ENCODE assay signal across 8 cellular contexts in genomic region chr1:206967096-206967851, GRCh38. TPM values are rescaled to one million over a fixed set of nuclear protein-coding genes. Genes with fewer than 3 reads are reported as not detected.
DNase-seq lines count a peak whose midpoint lies in the region; ATAC-seq and TF ChIP-seq lines count a peak whose summit lies in the region.

No MANE protein-coding gene starts in this region.

- H3K4me1 Mint-ChIP-seq in CD4-positive, CD25-positive, alpha-beta regulatory T cell = peaks cover 0 to 34% (median 23%) of the 10 kb centered on the region in 4 donors
- peaks cover 8 to 10% of the 10 kb centered on the region in 2 donors for H3K4me1 Mint-ChIP-seq in immature natural killer cell

- no peaks in the 10 kb centered on the region for H3K9me3 ChIP-seq in CD4-positive, CD25-positive, alpha-beta regulatory T cell (ENCODE audit: control insufficient read depth in 2 of 2, low read length in 2 of 2)
- no peaks in the 10 kb centered on the region for H3K9me3 ChIP-seq in effector memory CD4-positive, alpha-beta T cell (ENCODE audit: control insufficient read depth, low read length)

- DNase-seq in CD4-positive, CD25-positive, alpha-beta regulatory T cell = peak in 1 of 3 donors; percentile 54
- DNase-seq in MV-4-11 (lab: John Stamatoyannopoulos, UW) (peak; percentile 96), fibroblast of villous mesenchyme (ENCODE audit: low read depth) (peak; percentile 20), immature natural killer cell (no peak), germinal center (ENCODE audit: low spot score) (no peak), NCI-H2107 (lab: John Stamatoyannopoulos, UW) (no peak)
- DNase-seq in effector memory CD4-positive, alpha-beta T cell = no peak

- H3K27ac ChIP-seq in CD4-positive, CD25-positive, alpha-beta regulatory T cell (ENCODE audit: insufficient read depth, low read length, poor library complexity, severe bottlenecking) = no peak overlapping the region
- no peak overlapping the region for H3K27ac ChIP-seq in effector memory CD4-positive, alpha-beta T cell (ENCODE audit: insufficient read depth, low read length, poor library complexity, severe bottlenecking)

- peaks cover 21% of the 10 kb centered on the region for H3K27me3 Mint-ChIP-seq in CD4-positive, CD25-positive, alpha-beta regulatory T cell
- peaks cover 0 to 8% (median 6%) of the 10 kb centered on the region in 3 donors for H3K27me3 Mint-ChIP-seq in immature natural killer cell (ENCODE audit: low read depth in 3 of 3)

- H3K4me1 ChIP-seq in CD4-positive, CD25-positive, alpha-beta regulatory T cell (ENCODE audit: control insufficient read depth, insufficient read depth, low read length, poor library complexity, severe bottlenecking) = peaks cover 13% of the 10 kb centered on the region
- peaks cover 11% of the 10 kb centered on the region for H3K4me1 ChIP-seq in effector memory CD4-positive, alpha-beta T cell (ENCODE audit: control insufficient read depth, insufficient read depth, low read length, poor library complexity, severe bottlenecking)

- H3K9me3 Mint-ChIP-seq in CD4-positive, CD25-positive, alpha-beta regulatory T cell = no peaks in the 10 kb centered on the region
- no peaks in the 10 kb centered on the region for H3K9me3 Mint-ChIP-seq in immature natural killer cell

- peak overlapping the region; percentile 81 to 89 (median 88) for H3K27ac Mint-ChIP-seq in CD4-positive, CD25-positive, alpha-beta regulatory T cell
- H3K27ac Mint-ChIP-seq in immature natural killer cell = no peak overlapping the region

- no peaks in the 10 kb centered on the region for H3K36me3 ChIP-seq in CD4-positive, CD25-positive, alpha-beta regulatory T cell (ENCODE audit: control insufficient read depth, insufficient read depth, low read length)
- no peaks in the 10 kb centered on the region for H3K36me3 ChIP-seq in effector memory CD4-positive, alpha-beta T cell (ENCODE audit: control insufficient read depth, insufficient read depth, low read length)

- H3K4me3 Mint-ChIP-seq in CD4-positive, CD25-positive, alpha-beta regulatory T cell = peak overlapping the region in 3 of 4 donors; percentile 3 to 67 (median 48)
- H3K4me3 Mint-ChIP-seq in immature natural killer cell = no peak overlapping the region

- TF ChIP-seq CTCF in fibroblast of villous mesenchyme (IDR thresholded peaks at IDR 0.05; ENCODE audit: insufficient read depth, low read depth, low read length) = no peak

- peak in 1 of 2 donors; percentile 31 for ATAC-seq in CD4-positive, CD25-positive, alpha-beta regulatory T cell (ENCODE audit: low read depth in 2 of 2)
- ATAC-seq in GM19452 (IDR thresholded peaks at IDR 0.05; ENCODE audit: unreplicated experiment) = peak; percentile 77

- H3K36me3 Mint-ChIP-seq in CD4-positive, CD25-positive, alpha-beta regulatory T cell = no peaks in the 10 kb centered on the region
- no peaks in the 10 kb centered on the region for H3K36me3 Mint-ChIP-seq in immature natural killer cell

- peaks cover 10% of the 10 kb centered on the region for H3K27me3 ChIP-seq in CD4-positive, CD25-positive, alpha-beta regulatory T cell (ENCODE audit: control insufficient read depth, insufficient read depth, low read length)
- no peaks in the 10 kb centered on the region for H3K27me3 ChIP-seq in effector memory CD4-positive, alpha-beta T cell (replicated peaks; ENCODE audit: control insufficient read depth, insufficient read depth, low read length, poor library complexity, severe bottlenecking)

- peak overlapping the region; percentile 61 for H3K4me3 ChIP-seq in CD4-positive, CD25-positive, alpha-beta regulatory T cell (ENCODE audit: low read depth, low read length)
- H3K4me3 ChIP-seq in fibroblast of villous mesenchyme (ENCODE audit: low read depth, low read length) = no peak overlapping the region
- H3K4me3 ChIP-seq in effector memory CD4-positive, alpha-beta T cell (ENCODE audit: insufficient read depth, low read depth, low read length, poor library complexity, severe bottlenecking) = no peak overlapping the region

RNA-seq across cellular contexts. Expression of gene FCAMR, which starts 3.0 kb away (rescaled TPM):
- total RNA-seq in CD4-positive, CD25-positive, alpha-beta regulatory T cell = not detected
- not detected for polyA plus RNA-seq in CD4-positive, CD25-positive, alpha-beta regulatory T cell
- total RNA-seq in fibroblast of villous mesenchyme = not detected in 2 replicates
- not detected for polyA plus RNA-seq in immature natural killer cell

RNA-seq across cellular contexts. Expression of gene PIGR, which starts 21.0 kb away (rescaled TPM):
- not detected for total RNA-seq in CD4-positive, CD25-positive, alpha-beta regulatory T cell
- not detected for polyA plus RNA-seq in CD4-positive, CD25-positive, alpha-beta regulatory T cell
- not detected in 2 replicates for total RNA-seq in fibroblast of villous mesenchyme
- polyA plus RNA-seq in immature natural killer cell = under 1 TPM in 2 of 3 donors, not detected in 1; 0.13 to 0.25 TPM

RNA-seq across cellular contexts. Expression of gene FCMR, which starts 45.5 kb away (rescaled TPM):
- 393 TPM for total RNA-seq in CD4-positive, CD25-positive, alpha-beta regulatory T cell
- 100 to 1,000 TPM; 888 to 986 (median 949) TPM for polyA plus RNA-seq in CD4-positive, CD25-positive, alpha-beta regulatory T cell
- total RNA-seq in fibroblast of villous mesenchyme = 1.3 and 1.6 TPM in 2 replicates
- polyA plus RNA-seq in immature natural killer cell = 100 to 1,000 TPM; 255 to 454 (median 370) TPM

Comparison
In these comparisons a context has a peak if more than half of its experiments do, and no peak if none do; other contexts are left out.
1. DNase-seq: peak in MV-4-11 (single experiment) and fibroblast of villous mesenchyme (single experiment); none in immature natural killer cell (0 of 3), germinal center (single experiment), effector memory CD4-positive, alpha-beta T cell (0 of 3) and NCI-H2107 (single experiment).
2. H3K27ac Mint-ChIP-seq: peak in CD4-positive, CD25-positive, alpha-beta regulatory T cell (3 of 3); none in immature natural killer cell (0 of 6).
3. H3K4me3 Mint-ChIP-seq: peak in CD4-positive, CD25-positive, alpha-beta regulatory T cell (3 of 4); none in immature natural killer cell (0 of 5).
4. RNA of gene FCMR, which starts 45.5 kb away (total RNA-seq): 393 TPM in CD4-positive, CD25-positive, alpha-beta regulatory T cell (single experiment); 1.3 to 1.6 TPM in fibroblast of villous mesenchyme; every median in the first group is over 100 times any median in the second.